Comparison of ENCODE assay signal across 8 cellular contexts in the genomic region with DNA sequence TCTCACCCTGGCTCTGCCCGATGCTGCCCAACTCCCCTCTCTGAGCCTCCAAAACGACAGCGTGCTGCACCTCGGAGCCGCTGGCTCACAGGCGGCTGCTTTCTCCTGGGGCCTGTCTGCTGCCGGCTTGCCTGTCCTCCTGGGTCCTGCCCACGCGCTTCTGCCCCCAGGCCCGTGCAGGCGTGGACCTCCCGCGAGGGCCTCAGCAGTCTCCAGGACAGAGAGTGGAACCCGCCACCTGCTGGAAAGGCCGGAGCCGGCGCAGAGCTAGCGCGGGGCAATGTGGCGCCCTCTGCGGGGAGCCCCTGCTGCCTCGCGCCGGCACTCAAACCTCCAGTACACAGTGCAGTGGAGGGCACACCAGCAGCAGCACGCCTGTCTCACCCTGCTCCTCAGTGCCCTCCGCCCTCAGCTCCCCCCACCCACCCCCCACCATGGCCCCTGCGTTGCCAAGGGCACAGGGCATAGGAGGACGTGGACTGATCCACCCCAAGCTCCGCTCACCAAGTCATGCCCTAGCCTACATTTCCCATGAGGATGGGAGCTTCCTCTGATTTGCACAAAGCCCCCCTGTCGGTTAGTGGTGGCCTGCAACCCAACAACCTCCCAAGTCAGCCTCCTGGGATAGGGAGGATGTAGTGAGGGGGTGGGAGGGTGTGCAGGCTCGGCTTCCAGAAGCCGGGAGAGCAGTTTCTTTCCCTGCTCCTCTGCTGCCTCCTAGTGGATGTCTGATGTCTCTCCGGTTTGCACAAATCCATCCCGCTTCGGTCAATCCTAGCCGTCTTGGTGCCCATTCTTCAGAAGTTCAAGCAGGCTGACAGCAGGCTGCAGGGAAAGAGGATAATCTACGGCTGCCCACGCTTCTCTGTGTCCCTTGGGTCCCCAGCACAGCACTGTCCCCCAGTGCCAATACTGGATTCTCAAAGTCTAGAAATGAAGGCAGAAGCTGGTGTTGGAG. TPM values are rescaled to one million over a fixed set of nuclear protein-coding genes. Genes with fewer than 3 reads are reported as not detected.
A peak's percentile ranks its signal among the peaks of the same experiment; 100 is the strongest.
DNase-seq lines count a peak whose midpoint lies in the region; ATAC-seq, FAIRE-seq and TF ChIP-seq lines count a peak whose summit lies in the region.

No MANE protein-coding gene starts in this region.

- peaks cover 12% of the 10 kb centered on the region for H3K4me1 Mint-ChIP-seq in CD4-positive, alpha-beta T cell (ENCODE audit: low read depth)
- H3K4me1 Mint-ChIP-seq in HFFc6 (ENCODE audit: low read depth) (peaks cover 36% of the 10 kb centered on the region), MCF 10A (ENCODE audit: insufficient read depth, unreplicated experiment) (peaks cover 48% of the 10 kb centered on the region)

- TF ChIP-seq CTCF in CD4-positive, alpha-beta T cell (IDR thresholded peaks at IDR 0.05), result peak; percentile 92
- TF ChIP-seq CTCF in HFFc6 (IDR thresholded peaks at IDR 0.05) (peak; percentile 90), WI38 (IDR thresholded peaks at IDR 0.05; ENCODE audit: low read depth, low read length) (peak; percentile 92), MCF 10A (IDR thresholded peaks at IDR 0.05; ENCODE audit: unreplicated experiment) (peak; percentile 89)

- H3K27me3 Mint-ChIP-seq in CD4-positive, alpha-beta T cell, result peaks cover 5% of the 10 kb centered on the region
- H3K27me3 Mint-ChIP-seq in HFFc6 (ENCODE audit: insufficient read depth) (no peaks in the 10 kb centered on the region; the same call in 1 of the 2 replicates), MCF 10A (ENCODE audit: insufficient read depth, unreplicated experiment) (no peaks in the 10 kb centered on the region)

- 4 to 8% (median 6%) methylated on average over 34 to 38 of the region's 38 CpGs for WGBS in small intestine, 3 donors

- ATAC-seq in CD4-positive, alpha-beta T cell (ENCODE audit: poor library complexity), result peak; percentile 96
- ATAC-seq in GM18870 (IDR thresholded peaks at IDR 0.05; ENCODE audit: unreplicated experiment), result no peak

- no peaks in the 10 kb centered on the region for H3K9me3 ChIP-seq in CD4-positive, alpha-beta T cell (ENCODE audit: control insufficient read depth, low read length)
- H3K9me3 ChIP-seq in iPS-18a (ENCODE audit: control insufficient read depth, low read depth, low read length), result no peaks in the 10 kb centered on the region
- no peaks in the 10 kb centered on the region for H3K9me3 ChIP-seq in small intestine (ENCODE audit: control insufficient read depth, low read depth)

- H3K4me3 ChIP-seq in WI38 (ENCODE audit: low read depth, low read length) (0 out of 2 replicates have a peak overlapping the region, but pooled peaks have one; percentile 17), iPS-18a (ENCODE audit: low read length) (peak overlapping the region; percentile 46), small intestine (ENCODE audit: low read depth in 1 of 2, low read length in 2 of 2) (peak overlapping the region in 1 of 2 donors; percentile 19)

- CTCF ChIA-PET in CD4-positive, alpha-beta T cell (lab: Charles Lee), result interaction anchor here (0.5 to 3.0 kb wide), 27 partner anchors 9 to 720 kb away, joined by 3 to 41 read pairs (median 3); a partner anchor contains a TSS
- CTCF ChIA-PET in MCF 10A (lab: Yijun Ruan, JAX), result interaction anchor here (0.5 to 24.3 kb wide), 87 partner anchors 9 to 902 kb away, joined by 3 to 747 read pairs (median 4); a partner anchor contains a TSS

- BruUV-seq in MCF 10A (replicated peaks; lab: Mats Ljungman, UMichigan), result no TSS peak

- H3K9ac ChIP-seq in iPS-18a (ENCODE audit: low read length), result no peak overlapping the region

- H3K9me3 Mint-ChIP-seq in CD4-positive, alpha-beta T cell, result no peaks in the 10 kb centered on the region
- H3K9me3 Mint-ChIP-seq in HFFc6, result no peaks in the 10 kb centered on the region
- no peaks in the 10 kb centered on the region for H3K9me3 Mint-ChIP-seq in MCF 10A (ENCODE audit: unreplicated experiment)

- no peaks in the 10 kb centered on the region for H3K36me3 Mint-ChIP-seq in CD4-positive, alpha-beta T cell (ENCODE audit: low read depth)
- no peaks in the 10 kb centered on the region for H3K36me3 Mint-ChIP-seq in HFFc6 (ENCODE audit: low read depth)
- no peaks in the 10 kb centered on the region for H3K36me3 Mint-ChIP-seq in MCF 10A (ENCODE audit: insufficient read depth, unreplicated experiment)

- no peaks in the 10 kb centered on the region for H3K36me3 ChIP-seq in iPS-18a (ENCODE audit: control insufficient read depth, low read depth, low read length)
- no peaks in the 10 kb centered on the region for H3K36me3 ChIP-seq in small intestine (ENCODE audit: control insufficient read depth in 2 of 2, insufficient read depth in 2 of 2, low read length in 2 of 2)

- FAIRE-seq in small intestine (lab: Jason Lieb, UNC), result no peak

- H3K27me3 ChIP-seq in CD4-positive, alpha-beta T cell (ENCODE audit: control insufficient read depth, insufficient read depth, low read length), result no peaks in the 10 kb centered on the region
- H3K27me3 ChIP-seq in iPS-18a (ENCODE audit: control insufficient read depth, insufficient read depth, low read length) (peaks cover 10% of the 10 kb centered on the region), small intestine (ENCODE audit: control insufficient read depth in 2 of 2, insufficient read depth in 2 of 2, low read length in 2 of 2) (no peaks in the 10 kb centered on the region)

- no peak overlapping the region for H3K27ac Mint-ChIP-seq in CD4-positive, alpha-beta T cell
- H3K27ac Mint-ChIP-seq in HFFc6 (peak overlapping the region; percentile 40), MCF 10A (ENCODE audit: low read depth, unreplicated experiment) (no peak overlapping the region)

- POLR2A ChIA-PET in CD4-positive, alpha-beta T cell (lab: Charles Lee), result interaction anchor here (0.6 to 2.1 kb wide), 10 partner anchors 9 to 724 kb away, joined by 3 to 10 read pairs (median 4); no protein-coding TSS in a partner anchor
- POLR2A ChIA-PET in MCF 10A (lab: Yijun Ruan, JAX), result interaction anchor here (0.6 to 17.0 kb wide), 11 partner anchors 9 to 808 kb away, joined by 3 to 675 read pairs (median 6); a partner anchor contains a TSS

- peak; percentile 59 to 78 (median 68) for DNase-seq in CD4-positive, alpha-beta T cell
- DNase-seq in HFFc6, result peak; percentile 80
- DNase-seq in NCI-H2196 (lab: John Stamatoyannopoulos, UW; ENCODE audit: unreplicated experiment), result peak; percentile 89
- peak; percentile 94 for DNase-seq in MCF 10A (ENCODE audit: unreplicated experiment)
- DNase-seq in small intestine, result peak; percentile 92

- intact Hi-C loops in CD4-positive, alpha-beta T cell (cut with DNase I, micrococcal nuclease), result loop anchor here (1.0 to 10.0 kb wide), 7 partner anchors 195 to 727 kb away; a partner anchor contains a TSS
- intact Hi-C loops in MCF 10A (cut with micrococcal nuclease), result loop anchor here (1.0 to 10.0 kb wide), 7 partner anchors 296 to 740 kb away; no protein-coding TSS in a partner anchor

- H3K4me1 ChIP-seq in iPS-18a (ENCODE audit: control insufficient read depth, low read depth, low read length) (no peaks in the 10 kb centered on the region), small intestine (ENCODE audit: control insufficient read depth in 2 of 2, insufficient read depth in 1 of 2, low read depth in 1 of 2, low read length in 1 of 2) (peaks cover 0 to under 1% of the 10 kb centered on the region in 2 donors)

- H3K27ac ChIP-seq in CD4-positive, alpha-beta T cell (ENCODE audit: low read depth, low read length), result no peak overlapping the region
- H3K27ac ChIP-seq in iPS-18a (ENCODE audit: low read length) (no peak overlapping the region), small intestine (ENCODE audit: low read depth in 1 of 2, low read length in 1 of 2) (no peak overlapping the region)

- peak overlapping the region; percentile 63 for H3K4me3 Mint-ChIP-seq in CD4-positive, alpha-beta T cell
- peak overlapping the region; percentile 69 for H3K4me3 Mint-ChIP-seq in HFFc6
- peak overlapping the region; percentile 48 for H3K4me3 Mint-ChIP-seq in MCF 10A (ENCODE audit: unreplicated experiment)

RNA-seq across cellular contexts. Expression of a gene that starts 25.2 kb away (rescaled TPM):
- under 1 TPM; 0.63 to 0.89 TPM for total RNA-seq in CD4-positive, alpha-beta T cell
- 10 to 100 TPM; 41.4 to 50.4 (median 44.8) TPM for total RNA-seq in HFFc6 (2021; fragmentation: NEBNext Ultra II Directional; extraction: Animal tissue kit (Norgen Biotek cat#: 25700))
- total RNA-seq in MCF 10A (2022), result 179 and 230 TPM in 2 replicates
- polyA plus RNA-seq in small intestine, result 1,000 to 10,000 TPM; 2,417 to 3,002 (median 2,429) TPM

RNA-seq across cellular contexts. Expression of a gene that starts 30.9 kb away (rescaled TPM):
- total RNA-seq in CD4-positive, alpha-beta T cell, result not detected
- under 1 TPM in 1 of 6 experiments, not detected in 5; 0.30 TPM for total RNA-seq in HFFc6 (2021; fragmentation: NEBNext Ultra II Directional; extraction: Animal tissue kit (Norgen Biotek cat#: 25700))
- total RNA-seq in MCF 10A (2022), result not detected in 2 replicates
- 1 to 10 TPM in 1 of 3 donors, under 1 TPM in 2; 0.30 to 1.8 (median 0.54) TPM for polyA plus RNA-seq in small intestine

RNA-seq across cellular contexts. Expression of a gene that starts 45.6 kb away (rescaled TPM):
- not detected for total RNA-seq in CD4-positive, alpha-beta T cell
- not detected for total RNA-seq in HFFc6 (2021; fragmentation: NEBNext Ultra II Directional; extraction: Animal tissue kit (Norgen Biotek cat#: 25700))
- total RNA-seq in MCF 10A (2022), result not detected in 2 replicates
- polyA plus RNA-seq in small intestine, result under 1 TPM in 1 of 3 donors, not detected in 2; 0.31 TPM

Comparison
In these comparisons a context has a peak if more than half of its experiments do, and no peak if none do; other contexts are left out.
1. RNA of a gene that starts 25.2 kb away (total RNA-seq): 179 to 230 TPM in MCF 10A and 41.4 to 50.4 TPM in HFFc6; 0.63 to 0.89 TPM in CD4-positive, alpha-beta T cell; every median in the first group is over 10 times any median in the second.
2. Peak in every context shown above with its lines, with median percentiles within 50 percentile points of each other: DNase-seq, H3K4me3 Mint-ChIP-seq and CTCF ChIP-seq.